In genomic region chr10:10798543-10799192, GRCh38 we compare ENCODE assay signal across 11 cellular contexts.
A peak's percentile ranks its signal among the peaks of the same experiment; 100 is the strongest.
DNase-seq lines count a peak whose midpoint lies in the region; ATAC-seq and TF ChIP-seq lines count a peak whose summit lies in the region.
"Had no signal": no experiment of that assay in that cellular context is flagged by ENCODE, and none has a peak within 500 bp of the region (broad histone marks: within the 10 kb centered on the region; RNA-seq: fewer than 3 reads in every experiment).

No MANE protein-coding gene starts in this region.

- H4K20me1 ChIP-seq in fibroblast of lung (ENCODE audit: control insufficient read depth, extremely low read depth, insufficient read depth, low read length): no peaks in the 10 kb centered on the region

- no peak for DNase-seq in RWPE1 (ENCODE audit: low spot score)
- DNase-seq in fibroblast of lung (ENCODE audit: low read depth in 2 of 2): peak in 1 of 2 donors; percentile 24
- peak; percentile 6 for DNase-seq in midbrain (lab: John Stamatoyannopoulos, UW)
- no peak for DNase-seq in SW 1271 (lab: John Stamatoyannopoulos, UW)
- DNase-seq: Calu3; NCI-H1092; stimulated activated CD4-positive, alpha-beta T cell treated with anti-CD3 and anti-CD28 coated beads, Interleukin-15, amount 100 ng/mL, for 24 hours had no signal

- WGBS in thymus: 79% methylated on average over 22 of the region's 22 CpGs

- POLR2A ChIA-PET in RWPE1 (lab: Yijun Ruan, JAX; ENCODE audit: low non-redundant PET): no interaction called here

- H3K4me3 ChIP-seq in fibroblast of lung (replicated peaks in 1 of 4; ENCODE audit: control extremely low read depth in 1 of 4, insufficient read depth in 1 of 4, low read depth in 3 of 4, low read length in 4 of 4) (peak overlapping the region in 1 of 4 experiments; percentile 44), thymus (ENCODE audit: low read length) (no peak overlapping the region)

- peak overlapping the region; percentile 0 for H2AFZ ChIP-seq in fibroblast of lung (ENCODE audit: low read length)

- H3K4me2 ChIP-seq in fibroblast of lung (ENCODE audit: extremely low read depth, insufficient read depth, low read length): peak overlapping the region; percentile 60

- peak overlapping the region; percentile 50 for H3K27ac ChIP-seq in RWPE1
- peak overlapping the region; percentile 2 for H3K27ac ChIP-seq in fibroblast of lung (ENCODE audit: insufficient read depth, low read length)
- H3K27ac ChIP-seq in thymus (ENCODE audit: low read depth): peak overlapping the region; percentile 54

- H3K79me2 ChIP-seq in fibroblast of lung (ENCODE audit: control insufficient read depth, insufficient read depth, low read length): no peaks in the 10 kb centered on the region

- H3K4me1 ChIP-seq in fibroblast of lung (ENCODE audit: control insufficient read depth, extremely low read depth, insufficient read depth, low read length): peaks cover 16% of the 10 kb centered on the region
- no peaks in the 10 kb centered on the region for H3K4me1 ChIP-seq in thymus (ENCODE audit: control insufficient read depth, insufficient read depth, low read length)

- CTCF ChIA-PET in RWPE1 (lab: Yijun Ruan, JAX): interaction anchor here (0.6 kb wide), 1 partner anchor 30 kb away, joined by 4 read pairs; no protein-coding TSS in a partner anchor

- H3K36me3 ChIP-seq in fibroblast of lung (ENCODE audit: control insufficient read depth, insufficient read depth, low read length): no peaks in the 10 kb centered on the region
- no peaks in the 10 kb centered on the region for H3K36me3 ChIP-seq in thymus (ENCODE audit: control insufficient read depth, insufficient read depth)

- H3K27me3 ChIP-seq in fibroblast of lung (ENCODE audit: control insufficient read depth, insufficient read depth, low read length): no peaks in the 10 kb centered on the region
- no peaks in the 10 kb centered on the region for H3K27me3 ChIP-seq in thymus (ENCODE audit: control insufficient read depth, insufficient read depth)

- H3K9me3 ChIP-seq in fibroblast of lung (ENCODE audit: control insufficient read depth, insufficient read depth, low read depth, low read length) (no peaks in the 10 kb centered on the region), thymus (ENCODE audit: control insufficient read depth) (no peaks in the 10 kb centered on the region)

- H3K9ac ChIP-seq in fibroblast of lung (ENCODE audit: insufficient read depth, low read length): peak overlapping the region; percentile 54

- no peak for ATAC-seq in HG03432 (IDR thresholded peaks at IDR 0.05; ENCODE audit: unreplicated experiment)
- no peak for ATAC-seq in GM21390 (IDR thresholded peaks at IDR 0.05; ENCODE audit: unreplicated experiment)
- ATAC-seq in HG03097 (IDR thresholded peaks at IDR 0.05; ENCODE audit: low FRiP score, unreplicated experiment): no peak

- TF ChIP-seq CTCF in RWPE1 (conservative IDR thresholded peaks at IDR 0.05; ENCODE audit: low read depth) (no peak), fibroblast of lung (conservative IDR thresholded peaks at IDR 0.05 in 1 of 2, IDR thresholded peaks at IDR 0.05 in 1 of 2; ENCODE audit: low read depth in 1 of 2, low read length in 2 of 2) (no peak)

Comparison
In these comparisons a context has a peak if more than half of its experiments do, and no peak if none do; other contexts are left out.
1. H3K27ac ChIP-seq: peak in every context shown above with its lines; median percentile 54 in thymus; 50 in RWPE1; 2 in fibroblast of lung.